8 cellular contexts compared by ENCODE assay signal in genomic region chr1:227728059-227728891, GRCh38. TPM values are rescaled to one million over a fixed set of nuclear protein-coding genes. Genes with fewer than 3 reads are reported as not detected.
A peak's percentile ranks its signal among the peaks of the same experiment; 100 is the strongest.
DNase-seq lines count a peak whose midpoint lies in the region; ATAC-seq and TF ChIP-seq lines count a peak whose summit lies in the region.

No MANE protein-coding gene starts in this region.

- H3K4me3 Mint-ChIP-seq in chondrocyte (ENCODE audit: unreplicated experiment), result peak overlapping the region; percentile 71

- H3K9me3 ChIP-seq in HCT116 (ENCODE audit: control insufficient read depth in 1 of 2, insufficient read depth in 1 of 2, low read depth in 1 of 2, low read length in 2 of 2), result peaks cover 0 to 2% of the 10 kb centered on the region in 2 experiments; a peak in 1 of 4 replicates

- RAD21 ChIA-PET in HCT116 (lab: Charles Lee; ENCODE audit: low non-redundant PET in 1 of 2, low total read pairs in 2 of 2, uncharacterized antibody in 2 of 2, unreplicated experiment in 2 of 2), result no interaction called here

- H3K4me1 ChIP-seq in HCT116 (ENCODE audit: control insufficient read depth in 1 of 2, insufficient read depth in 2 of 2, low read length in 2 of 2), result peaks cover 8 to 33% of the 10 kb centered on the region in 2 experiments

- H3K4me2 ChIP-seq in HCT116 (ENCODE audit: low read length), result peak overlapping the region; percentile 89

- peaks cover 4% of the 10 kb centered on the region for H3K36me3 Mint-ChIP-seq in chondrocyte (ENCODE audit: low read depth)

- peaks cover 18% of the 10 kb centered on the region for H3K4me1 Mint-ChIP-seq in chondrocyte (ENCODE audit: low read depth)

- DNase-seq in DMS153 (lab: John Stamatoyannopoulos, UW), result peak; percentile 77
- peak; percentile 57 for DNase-seq in HCT116 (ENCODE audit: low read depth, low spot score)
- peak; percentile 71 for DNase-seq in NCI-H2171 treated with DMSO at 0.1 percent for 48 hours (lab: John Stamatoyannopoulos, UW)
- DNase-seq in chondrocyte (ENCODE audit: low spot score), result no peak
- peak; percentile 94 for DNase-seq in left lobe of liver (ENCODE audit: low spot score)
- DNase-seq in stimulated activated CD4-positive, alpha-beta T cell treated with anti-CD3 and anti-CD28 coated beads, Interleukin-4, amount 100 ng/mL, for 24 hours, result peak; percentile 69
- no peak for DNase-seq in superior temporal gyrus (ENCODE audit: extremely low spot score)

- H3K4me3 ChIP-seq in HCT116 (replicated peaks in 1 of 2; ENCODE audit: low read depth in 1 of 2, low read length in 2 of 2), result peak overlapping the region; percentile 47 to 56

- peaks cover 11% of the 10 kb centered on the region for H3K9me3 Mint-ChIP-seq in chondrocyte (ENCODE audit: low read depth)

- peak overlapping the region; percentile 41 for H3K27ac Mint-ChIP-seq in chondrocyte (ENCODE audit: unreplicated experiment)

- TF ChIP-seq CTCF in HCT116 (IDR thresholded peaks at IDR 0.05 in 2 of 3, conservative IDR thresholded peaks at IDR 0.05 in 1 of 3; ENCODE audit: borderline replicate concordance in 1 of 3, insufficient read depth in 1 of 3, low read depth in 2 of 3, low read length in 2 of 3) (no peak), chondrocyte (IDR thresholded peaks at IDR 0.05) (no peak)

- CTCF ChIA-PET in HCT116 (lab: Charles Lee), result no interaction called here

- no peak overlapping the region for H2AFZ ChIP-seq in HCT116 (ENCODE audit: low read depth, low read length, poor library complexity, severe bottlenecking)

- no peak for TF ChIP-seq POLR2A in HCT116 (IDR thresholded peaks at IDR 0.05; ENCODE audit: borderline replicate concordance, extremely low read depth, insufficient read depth, insufficient read length)

- no peak for TF ChIP-seq RAD21 in HCT116 (IDR thresholded peaks at IDR 0.05; ENCODE audit: low read depth)

- H3K27me3 ChIP-seq in HCT116 (ENCODE audit: insufficient read depth, low read length), result no peaks in the 10 kb centered on the region

- H3K9me2 ChIP-seq in HCT116 (ENCODE audit: insufficient read depth), result no peaks in the 10 kb centered on the region

- peaks cover 2% of the 10 kb centered on the region for H3K27me3 Mint-ChIP-seq in chondrocyte (ENCODE audit: low read depth)

- ATAC-seq in HCT116 (peak; percentile 78), left lobe of liver (peak; percentile 73)
- ATAC-seq in activated CD4-positive, CD25-positive, alpha-beta regulatory T cell treated with anti-CD3 and anti-CD28 coated beads, Interleukin-2, amount 50 U/mL, for 24 hours, result peak; percentile 52 to 59

- H4K20me1 ChIP-seq in HCT116 (ENCODE audit: insufficient read depth), result no peaks in the 10 kb centered on the region

- peaks cover 10% of the 10 kb centered on the region; the same call in 1 of the 2 replicates for H3K79me2 ChIP-seq in HCT116 (ENCODE audit: insufficient read depth, low read length)

- peaks cover 3 to 11% of the 10 kb centered on the region in 2 experiments; a peak in 3 of 4 replicates for H3K36me3 ChIP-seq in HCT116 (ENCODE audit: control insufficient read depth in 1 of 2, insufficient read depth in 2 of 2, low read length in 2 of 2)

- peak overlapping the region; percentile 38 for H3K27ac ChIP-seq in HCT116 (ENCODE audit: low read depth, low read length)

- POLR2A ChIA-PET in HCT116 (lab: Charles Lee), result no interaction called here

- peak overlapping the region; percentile 53 for H3K9ac ChIP-seq in HCT116 (ENCODE audit: low read length)

- intact Hi-C loops in HCT116 (cut with micrococcal nuclease), result loop anchor here (5.0 kb wide), 2 partner anchors 166 to 246 kb away; partner anchors contain the start of gene ZNF678

- BruUV-seq in HCT116 (replicated peaks; lab: Mats Ljungman, UMichigan), result no TSS peak

TF ChIP-seq in HCT116, 20 proteins besides CTCF, POLR2A, EP300 and RAD21:
- TF ChIP-seq YY1 (IDR thresholded peaks at IDR 0.05; ENCODE audit: extremely low read depth, insufficient replicate concordance, low read depth, low read length) (peak; percentile 4), POLR2AphosphoS5 (IDR thresholded peaks at IDR 0.05; ENCODE audit: low read depth, low read length) (peak; percentile 24; the same call in 1 of the 2 replicates), EZH2phosphoT487 (IDR thresholded peaks at IDR 0.05; ENCODE audit: borderline replicate concordance) (no peak), TCF7L2 (IDR thresholded peaks at IDR 0.05; ENCODE audit: borderline replicate concordance, extremely low read depth, insufficient read depth, insufficient read length) (no peak), FOSL1 (IDR thresholded peaks at IDR 0.05; ENCODE audit: low read depth) (no peak), EZH2 (IDR thresholded peaks at IDR 0.05) (no peak)

RNA-seq across cellular contexts. Expression of gene JMJD4, which starts 6.8 kb away (rescaled TPM):
- total RNA-seq in HCT116 (2021; ENCODE audit: unreplicated experiment) (14.3 TPM), chondrocyte (15.0 to 24.2 TPM (median 17.8 TPM) in 3 replicates), left lobe of liver (10.3 TPM)
- polyA plus RNA-seq in HCT116 (2012), result 10.8 and 11.1 TPM in 2 replicates

RNA-seq across cellular contexts. Expression of gene SNAP47, which starts 7.0 kb away (rescaled TPM):
- total RNA-seq in HCT116 (2021; ENCODE audit: unreplicated experiment) (37.9 TPM), chondrocyte (22.5 to 30.9 TPM (median 23.5 TPM) in 3 replicates), left lobe of liver (35.8 TPM)
- 30.3 and 31.9 TPM in 2 replicates for polyA plus RNA-seq in HCT116 (2012)

Comparison
In these comparisons a context has a peak if more than half of its experiments do, and no peak if none do; other contexts are left out.
1. DNase-seq: peak in DMS153 (single experiment), HCT116 (single experiment), NCI-H2171 treated with DMSO at 0.1 percent for 48 hours (single experiment), left lobe of liver (single experiment) and stimulated activated CD4-positive, alpha-beta T cell treated with anti-CD3 and anti-CD28 coated beads, Interleukin-4, amount 100 ng/mL, for 24 hours (single experiment); none in chondrocyte (single experiment) and superior temporal gyrus (single experiment).
2. Peak in every context shown above with its lines, with median percentiles within 50 percentile points of each other: ATAC-seq.